In genomic region chr16:50671644-50672260, GRCh38 we compare ENCODE assay signal across 8 cellular contexts. TPM values are rescaled to one million over a fixed set of nuclear protein-coding genes. Genes with fewer than 3 reads are reported as not detected.
A peak's percentile ranks its signal among the peaks of the same experiment; 100 is the strongest.
DNase-seq lines count a peak whose midpoint lies in the region; ATAC-seq and TF ChIP-seq lines count a peak whose summit lies in the region.

No MANE protein-coding gene starts in this region.

- H3K9me3 Mint-ChIP-seq in naive B cell = peaks cover 0 to 21% (median 17%) of the 10 kb centered on the region in 7 donors

- intact Hi-C loops in left ventricle myocardium inferior (cut with micrococcal nuclease) = no loop called here
- intact Hi-C loops in left ventricle myocardium superior (cut with micrococcal nuclease) = no loop called here
- intact Hi-C loops in ascending aorta (cut with DNase I) = no loop called here

- H3K4me1 ChIP-seq in left ventricle myocardium inferior (peaks cover 12% of the 10 kb centered on the region), ascending aorta (no peaks in the 10 kb centered on the region)

- no peak overlapping the region for H3K4me3 Mint-ChIP-seq in naive B cell

- no peaks in the 10 kb centered on the region for H3K27me3 Mint-ChIP-seq in naive B cell

- H3K4me3 ChIP-seq in left ventricle myocardium inferior = no peak overlapping the region
- no peak overlapping the region for H3K4me3 ChIP-seq in ascending aorta

- peaks cover 42% of the 10 kb centered on the region for H3K27me3 ChIP-seq in left ventricle myocardium inferior (ENCODE audit: low read depth)
- H3K27me3 ChIP-seq in ascending aorta = no peaks in the 10 kb centered on the region

- H3K36me3 ChIP-seq in left ventricle myocardium inferior (peaks cover 7% of the 10 kb centered on the region), ascending aorta (peaks cover 0 to 5% of the 10 kb centered on the region in 2 donors)

- peaks cover 4 to 18% (median 15%) of the 10 kb centered on the region in 3 donors for H3K4me1 Mint-ChIP-seq in naive B cell

- TF ChIP-seq CTCF in left ventricle myocardium inferior (IDR thresholded peaks at IDR 0.05; ENCODE audit: borderline replicate concordance) = peak; percentile 48
- TF ChIP-seq CTCF in ascending aorta (IDR thresholded peaks at IDR 0.05) = peak in 2 of 3 experiments; percentile 24 to 28

- H3K27ac Mint-ChIP-seq in naive B cell = peak overlapping the region in 5 of 6 donors; percentile 5 to 50 (median 33)

- H3K27ac ChIP-seq in left ventricle myocardium inferior (replicated peaks) = no peak overlapping the region
- no peak overlapping the region for H3K27ac ChIP-seq in ascending aorta

- no peak for ATAC-seq in left ventricle myocardium superior
- ATAC-seq in naive B cell (ENCODE audit: low read depth in 2 of 2) = peak; percentile 36 to 39
- ATAC-seq in HG03432 (IDR thresholded peaks at IDR 0.05; ENCODE audit: unreplicated experiment) = no peak
- ATAC-seq in HG03565 (IDR thresholded peaks at IDR 0.05; ENCODE audit: unreplicated experiment) = no peak
- ATAC-seq in GM18873 (IDR thresholded peaks at IDR 0.05; ENCODE audit: low FRiP score, unreplicated experiment) = no peak

- H3K36me3 Mint-ChIP-seq in naive B cell = peaks cover 40 to 53% of the 10 kb centered on the region in 2 donors

- H3K9me3 ChIP-seq in left ventricle myocardium inferior (replicated peaks) (peaks cover 34% of the 10 kb centered on the region), ascending aorta (peaks cover 5 to 10% of the 10 kb centered on the region in 2 donors)

- DNase-seq in left ventricle myocardium inferior (no peak), left ventricle myocardium superior (no peak), RPMI8226 (peak; percentile 77), ascending aorta (ENCODE audit: low spot score in 2 of 2) (no peak), naive B cell (no peak)

RNA-seq across cellular contexts. Expression of gene SNX20, which starts 9.4 kb away (rescaled TPM):
- total RNA-seq in left ventricle myocardium inferior (0.69 TPM), left ventricle myocardium superior (0.72 TPM), ascending aorta (3.2 TPM)
- polyA plus RNA-seq in naive B cell (ENCODE audit: low read depth in 6 of 6) = 10 to 100 TPM; 29.0 to 47.0 (median 38.9) TPM

RNA-seq across cellular contexts. Expression of gene NOD2, which starts 21.7 kb away (rescaled TPM):
- 0.52 TPM for total RNA-seq in left ventricle myocardium inferior
- 0.45 TPM for total RNA-seq in left ventricle myocardium superior
- total RNA-seq in ascending aorta = 3.8 TPM
- under 1 TPM in 4 of 6 donors, not detected in 2; 0.07 to 0.25 (median 0.16) TPM for polyA plus RNA-seq in naive B cell (ENCODE audit: low read depth in 6 of 6)

Comparison
In these comparisons a context has a peak if more than half of its experiments do, and no peak if none do; other contexts are left out.
1. ATAC-seq: peak in naive B cell (2 of 2); none in left ventricle myocardium superior (single experiment), HG03432 (single experiment), HG03565 (single experiment) and GM18873 (single experiment).